Comparison of ENCODE assay signal across 1 cellular context in the genomic region with DNA sequence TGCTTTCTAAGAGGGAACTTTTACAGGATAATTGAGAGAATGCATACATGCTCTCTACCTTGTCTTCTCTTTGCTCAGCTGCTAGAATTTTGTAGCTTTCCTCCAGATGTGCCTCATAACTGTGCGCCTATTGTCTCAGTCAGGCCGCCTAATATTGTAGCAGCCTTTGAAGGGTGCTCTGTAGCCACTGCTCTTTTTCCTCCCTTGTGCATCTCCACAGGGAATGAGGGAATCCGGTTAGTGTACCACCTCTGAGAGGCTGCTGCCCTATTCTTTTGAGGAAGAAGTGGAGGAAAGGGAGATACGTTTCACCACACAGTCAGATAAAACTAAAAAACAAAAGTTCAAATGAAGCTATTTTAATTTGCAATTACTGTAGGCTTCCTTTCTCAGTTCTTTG.
TF ChIP-seq lines count a peak whose summit lies in the region.

No MANE protein-coding gene starts in this region.

TF ChIP-seq in HepG2, 621 proteins besides CTCF, POLR2A, EP300 and RAD21:
- TF ChIP-seq SIN3B (IDR thresholded peaks at IDR 0.05; ENCODE audit: low read length): no peak
- TF ChIP-seq RBM22 (optimal IDR thresholded peaks at IDR 0.05; ENCODE audit: low read length): peak; percentile 67
TF ChIP-seq in HepG2: peak in this region for 1.
